8 cellular contexts compared by ENCODE assay signal in genomic region chr12:104063712-104064030, GRCh38. TPM values are rescaled to one million over a fixed set of nuclear protein-coding genes. Genes with fewer than 3 reads are reported as not detected.
A peak's percentile ranks its signal among the peaks of the same experiment; 100 is the strongest.
DNase-seq lines count a peak whose midpoint lies in the region; ATAC-seq and TF ChIP-seq lines count a peak whose summit lies in the region.

No MANE protein-coding gene starts in this region.

- peak overlapping the region; percentile 99 for H3K4me2 ChIP-seq in PC-9

- H3K4me1 ChIP-seq in PC-9 (replicated peaks; ENCODE audit: insufficient read depth) = peaks cover 18% of the 10 kb centered on the region
- peaks cover 5% of the 10 kb centered on the region for H3K4me1 ChIP-seq in endocrine pancreas (ENCODE audit: control insufficient read depth, insufficient read depth, low read length)
- peaks cover 5 to 9% of the 10 kb centered on the region in 2 donors for H3K4me1 ChIP-seq in naive thymus-derived CD4-positive, alpha-beta T cell (ENCODE audit: control insufficient read depth in 2 of 2, insufficient read depth in 2 of 2, low read length in 2 of 2)

- peaks cover 20% of the 10 kb centered on the region for H3K27me3 Mint-ChIP-seq in activated naive CD4-positive, alpha-beta T cell treated with anti-CD3 and anti-CD28 coated beads for 36 hours (ENCODE audit: low read depth)
- H3K27me3 Mint-ChIP-seq in naive thymus-derived CD4-positive, alpha-beta T cell = peaks cover 7 to 31% (median 13%) of the 10 kb centered on the region in 5 donors

- no peak for DNase-seq in activated naive CD4-positive, alpha-beta T cell treated with anti-CD3 and anti-CD28 coated beads for 36 hours
- no peak for DNase-seq in activated naive CD4-positive, alpha-beta T cell (lab: John Stamatoyannopoulos, UW)
- peak in 1 of 2 experiments; percentile 34 for DNase-seq in PC-9
- DNase-seq in naive thymus-derived CD4-positive, alpha-beta T cell = no peak
- no peak for DNase-seq in posterior vena cava (ENCODE audit: low spot score)
- no peak for DNase-seq in GDM1 (lab: John Stamatoyannopoulos, UW)

- H3K27ac Mint-ChIP-seq in activated naive CD4-positive, alpha-beta T cell treated with anti-CD3 and anti-CD28 coated beads for 36 hours = no peak overlapping the region
- H3K27ac Mint-ChIP-seq in naive thymus-derived CD4-positive, alpha-beta T cell = peak overlapping the region in 8 of 9 donors; percentile 10 to 90 (median 74)

- ATAC-seq in HG02870 (IDR thresholded peaks at IDR 0.05; ENCODE audit: unreplicated experiment) = peak; percentile 20
- peak; percentile 22 for ATAC-seq in naive thymus-derived CD4-positive, alpha-beta T cell

- peak overlapping the region; percentile 93 for H3K4me3 Mint-ChIP-seq in activated naive CD4-positive, alpha-beta T cell treated with anti-CD3 and anti-CD28 coated beads for 36 hours
- peak overlapping the region; percentile 88 to 97 (median 93) for H3K4me3 Mint-ChIP-seq in naive thymus-derived CD4-positive, alpha-beta T cell

- H3K9me3 ChIP-seq in PC-9 (ENCODE audit: insufficient read depth, low read depth) = no peaks in the 10 kb centered on the region
- H3K9me3 ChIP-seq in endocrine pancreas (ENCODE audit: control insufficient read depth, low read length) = no peaks in the 10 kb centered on the region
- no peaks in the 10 kb centered on the region for H3K9me3 ChIP-seq in naive thymus-derived CD4-positive, alpha-beta T cell (ENCODE audit: control insufficient read depth in 2 of 3, low read length in 3 of 3)

- no TSS peak for BruUV-seq in PC-9 (replicated peaks; lab: Mats Ljungman, UMichigan)

- no peaks in the 10 kb centered on the region for H3K9me2 ChIP-seq in PC-9 (ENCODE audit: insufficient read depth)

- CTCF ChIA-PET in activated naive CD4-positive, alpha-beta T cell treated with anti-CD3 and anti-CD28 coated beads for 36 hours (lab: Charles Lee) = interaction anchor here (0.6 to 5.0 kb wide), 4 partner anchors 45 to 177 kb away, joined by 3 to 29 read pairs (median 4); no protein-coding TSS in a partner anchor
- CTCF ChIA-PET in PC-9 (lab: Charles Lee) = interaction anchor here (0.6 kb wide), 1 partner anchor 1322 kb away, joined by 3 read pairs; no protein-coding TSS in a partner anchor
- CTCF ChIA-PET in naive thymus-derived CD4-positive, alpha-beta T cell (lab: Charles Lee) = interaction anchor here (2.8 kb wide), 1 partner anchor 45 kb away, joined by 10 read pairs; no protein-coding TSS in a partner anchor

- H3K36me3 Mint-ChIP-seq in activated naive CD4-positive, alpha-beta T cell treated with anti-CD3 and anti-CD28 coated beads for 36 hours (ENCODE audit: low read depth) = no peaks in the 10 kb centered on the region
- H3K36me3 Mint-ChIP-seq in naive thymus-derived CD4-positive, alpha-beta T cell = peaks cover 0 to 8% (median 4%) of the 10 kb centered on the region in 5 donors

- no peak overlapping the region for H3K27ac ChIP-seq in PC-9
- H3K27ac ChIP-seq in naive thymus-derived CD4-positive, alpha-beta T cell (ENCODE audit: low read depth, low read length) = peak overlapping the region; percentile 79

- H3K4me3 ChIP-seq in PC-9 (peak overlapping the region; percentile 67), endocrine pancreas (ENCODE audit: control insufficient read depth, insufficient read depth, low read length) (peak overlapping the region; percentile 87)
- H3K4me3 ChIP-seq in naive thymus-derived CD4-positive, alpha-beta T cell (ENCODE audit: low read length) = peak overlapping the region; percentile 95

- H3K27me3 ChIP-seq in PC-9 (ENCODE audit: insufficient read depth, low read depth) (no peaks in the 10 kb centered on the region), endocrine pancreas (ENCODE audit: control insufficient read depth, insufficient read depth, low read length) (no peaks in the 10 kb centered on the region)
- H3K27me3 ChIP-seq in naive thymus-derived CD4-positive, alpha-beta T cell (ENCODE audit: control insufficient read depth in 2 of 2, insufficient read depth in 2 of 2, low read length in 2 of 2) = no peaks in the 10 kb centered on the region

- H3K79me2 ChIP-seq in PC-9 (ENCODE audit: low read depth) = no peaks in the 10 kb centered on the region

- intact Hi-C loops in activated naive CD4-positive, alpha-beta T cell treated with anti-CD3 and anti-CD28 coated beads for 36 hours (cut with micrococcal nuclease) = loop anchor here (1.0 to 5.0 kb wide), 9 partner anchors 21 to 294 kb away; partner anchors contain the start of genes NFYB, NT5DC3 and TDG
- intact Hi-C loops in PC-9 (cut with micrococcal nuclease; ENCODE audit: unreplicated experiment) (no loop called here), posterior vena cava (cut with DNase I) (loop anchor here in 1 of 2 donors (10.0 kb wide), 1 partner anchor 99 kb away; the partner anchor contains the start of gene TDG)
- intact Hi-C loops in naive thymus-derived CD4-positive, alpha-beta T cell (cut with micrococcal nuclease) = loop anchor here (1.0 to 10.0 kb wide), 13 partner anchors 74 to 1044 kb away; partner anchors contain the start of genes HSP90B1 (in 2 of the 2), WASHC4 (in 2 of the 2), CHST11 (in 1 of the 2) and NFYB (in 1 of the 2)

- peaks cover 16% of the 10 kb centered on the region for H3K4me1 Mint-ChIP-seq in activated naive CD4-positive, alpha-beta T cell treated with anti-CD3 and anti-CD28 coated beads for 36 hours (ENCODE audit: low read depth)
- peaks cover 13 to 31% (median 21%) of the 10 kb centered on the region in 7 donors for H3K4me1 Mint-ChIP-seq in naive thymus-derived CD4-positive, alpha-beta T cell

- TF ChIP-seq CTCF in PC-9 (conservative IDR thresholded peaks at IDR 0.05) = no peak

- no peaks in the 10 kb centered on the region for H3K36me3 ChIP-seq in PC-9 (ENCODE audit: low read depth)
- no peaks in the 10 kb centered on the region for H3K36me3 ChIP-seq in endocrine pancreas (ENCODE audit: control insufficient read depth, insufficient read depth, low read length)
- H3K36me3 ChIP-seq in naive thymus-derived CD4-positive, alpha-beta T cell (ENCODE audit: control insufficient read depth in 2 of 3, insufficient read depth in 3 of 3, low read length in 3 of 3) = peaks cover 0 to 8% (median 0%) of the 10 kb centered on the region in 3 experiments

- POLR2A ChIA-PET in PC-9 (lab: Charles Lee; ENCODE audit: unreplicated experiment) = no interaction called here
- POLR2A ChIA-PET in naive thymus-derived CD4-positive, alpha-beta T cell (lab: Charles Lee) = interaction anchor here (0.8 to 1.8 kb wide), 7 partner anchors 23 to 162 kb away, joined by 3 to 16 read pairs (median 5); partner anchors contain the start of genes HSP90B1, NFYB and TDG

- H3K9me3 Mint-ChIP-seq in activated naive CD4-positive, alpha-beta T cell treated with anti-CD3 and anti-CD28 coated beads for 36 hours = no peaks in the 10 kb centered on the region
- no peaks in the 10 kb centered on the region for H3K9me3 Mint-ChIP-seq in naive thymus-derived CD4-positive, alpha-beta T cell

- H4K20me1 ChIP-seq in PC-9 (ENCODE audit: insufficient read depth) = no peaks in the 10 kb centered on the region

- peak overlapping the region; percentile 95 for H2AFZ ChIP-seq in PC-9

- peaks cover 11% of the 10 kb centered on the region; the same call in 1 of the 2 replicates for H3F3A ChIP-seq in PC-9 (ENCODE audit: insufficient read depth, low read depth)

- H3K9ac ChIP-seq in endocrine pancreas (ENCODE audit: control insufficient read depth, insufficient read depth, low read length) = peak overlapping the region; percentile 95

RNA-seq across cellular contexts. Expression of gene HCFC2, which starts 0.7 kb away (rescaled TPM):
- 1 to 10 TPM; 7.4 to 8.3 TPM for total RNA-seq in activated naive CD4-positive, alpha-beta T cell treated with anti-CD3 and anti-CD28 coated beads for 36 hours
- total RNA-seq in PC-9 (2021) (2.4 and 3.3 TPM in 2 replicates), posterior vena cava (10 to 100 TPM; 25.1 to 25.2 TPM)
- 10 to 100 TPM; 11.4 to 20.2 (median 16.2) TPM for total RNA-seq in naive thymus-derived CD4-positive, alpha-beta T cell
- polyA plus RNA-seq in naive thymus-derived CD4-positive, alpha-beta T cell = 1 to 10 TPM; 6.4 to 7.0 TPM

RNA-seq across cellular contexts. Expression of gene GLT8D2, which starts 13.7 kb away (rescaled TPM):
- not detected for total RNA-seq in activated naive CD4-positive, alpha-beta T cell treated with anti-CD3 and anti-CD28 coated beads for 36 hours
- total RNA-seq in PC-9 (2021) (0.31 and 1.2 TPM in 2 replicates), posterior vena cava (10 to 100 TPM; 12.4 to 34.1 TPM)
- under 1 TPM in 1 of 5 experiments, not detected in 4; 0.15 TPM for total RNA-seq in naive thymus-derived CD4-positive, alpha-beta T cell
- polyA plus RNA-seq in naive thymus-derived CD4-positive, alpha-beta T cell = under 1 TPM in 1 of 2 donors, not detected in 1; 0.43 TPM
